Comparison of ENCODE assay signal across 13 cellular contexts in genomic region chr3:39143051-39143885, GRCh38. TPM values are rescaled to one million over a fixed set of nuclear protein-coding genes. Genes with fewer than 3 reads are reported as not detected.
DNase-seq lines count a peak whose midpoint lies in the region; ATAC-seq and TF ChIP-seq lines count a peak whose summit lies in the region.
"Had no signal": no experiment of that assay in that cellular context is flagged by ENCODE, and none has a peak within 500 bp of the region (broad histone marks: within the 10 kb centered on the region; RNA-seq: fewer than 3 reads in every experiment).

No MANE protein-coding gene starts in this region.

- CTCF ChIA-PET in activated CD8-positive, alpha-beta T cell treated with anti-CD3 and anti-CD28 coated beads for 36 hours (lab: Charles Lee) = interaction anchor here (0.8 to 1.8 kb wide), 5 partner anchors 17 to 148 kb away, joined by 3 to 6 read pairs (median 3); no protein-coding TSS in a partner anchor
- CTCF ChIA-PET in activated CD8-positive, alpha-beta T cell treated with anti-CD3 and anti-CD28 coated beads, Interleukin-2, amount 10 ng/mL, durations not matched to agents 7 days and 5 days (lab: Charles Lee) = interaction anchor here (0.8 to 1.5 kb wide), 3 partner anchors 16 to 145 kb away, joined by 3 read pairs; partner anchors contain the start of genes GORASP1 and TTC21A

- peaks cover 46% of the 10 kb centered on the region for H3K36me3 ChIP-seq in RWPE2 (ENCODE audit: low read depth)
- peaks cover 76% of the 10 kb centered on the region for H3K36me3 ChIP-seq in lower lobe of right lung
- peaks cover 5 to 82% (median 43%) of the 10 kb centered on the region in 6 donors for H3K36me3 ChIP-seq in spleen

- peak overlapping the region; percentile 52 for H3K27ac Mint-ChIP-seq in activated CD8-positive, alpha-beta T cell treated with anti-CD3 and anti-CD28 coated beads for 36 hours
- no peak overlapping the region for H3K27ac Mint-ChIP-seq in activated CD8-positive, alpha-beta T cell treated with anti-CD3 and anti-CD28 coated beads, Interleukin-2, amount 10 ng/mL, durations not matched to agents 7 days and 5 days
- H3K27ac Mint-ChIP-seq: activated naive CD4-positive, alpha-beta T cell treated with anti-CD3 and anti-CD28 coated beads, Interleukin-2, amount 10 ng/mL, durations not matched to agents 7 days and 5 days had no signal

- POLR2A ChIA-PET in activated CD8-positive, alpha-beta T cell treated with anti-CD3 and anti-CD28 coated beads for 36 hours (lab: Charles Lee) = interaction anchor here (0.9 to 1.5 kb wide), 4 partner anchors 36 to 71 kb away, joined by 3 to 4 read pairs (median 3); partner anchors contain the start of genes GORASP1 and TTC21A
- POLR2A ChIA-PET in activated CD8-positive, alpha-beta T cell treated with anti-CD3 and anti-CD28 coated beads, Interleukin-2, amount 10 ng/mL, durations not matched to agents 7 days and 5 days (lab: Charles Lee) = interaction anchor here (1.0 kb wide), 1 partner anchor 15 kb away, joined by 3 read pairs; no protein-coding TSS in a partner anchor

- TF ChIP-seq POLR2A in spleen (IDR thresholded peaks at IDR 0.05) = no peak

- no peaks in the 10 kb centered on the region for H3K27me3 Mint-ChIP-seq in activated CD8-positive, alpha-beta T cell treated with anti-CD3 and anti-CD28 coated beads for 36 hours
- no peaks in the 10 kb centered on the region for H3K27me3 Mint-ChIP-seq in activated CD8-positive, alpha-beta T cell treated with anti-CD3 and anti-CD28 coated beads, Interleukin-2, amount 10 ng/mL, durations not matched to agents 7 days and 5 days (ENCODE audit: low read depth)
- H3K27me3 Mint-ChIP-seq: activated CD4-positive, alpha-beta T cell treated with anti-CD3 and anti-CD28 coated beads for 36 hours; activated naive CD4-positive, alpha-beta T cell treated with anti-CD3 and anti-CD28 coated beads, Interleukin-2, amount 10 ng/mL, durations not matched to agents 7 days and 5 days had no signal

- H3K9me3 ChIP-seq in RWPE2 (ENCODE audit: severe bottlenecking) (no peaks in the 10 kb centered on the region), lower lobe of right lung (no peaks in the 10 kb centered on the region), spleen (no peaks in the 10 kb centered on the region)
- H3K9me3 ChIP-seq: A549, thoracic aorta had no signal

- no peaks in the 10 kb centered on the region for H3K27me3 ChIP-seq in RWPE2 (ENCODE audit: insufficient read depth, poor library complexity, severe bottlenecking)
- no peaks in the 10 kb centered on the region for H3K27me3 ChIP-seq in lower lobe of right lung (ENCODE audit: low read depth)
- no peaks in the 10 kb centered on the region for H3K27me3 ChIP-seq in spleen (replicated peaks in 1 of 7)

- WGBS in spleen, 5 donors = 69 to 85% (median 73%) methylated on average over 11 to 14 of the region's 14 CpGs

- no peak for TF ChIP-seq CTCF in activated CD8-positive, alpha-beta T cell treated with anti-CD3 and anti-CD28 coated beads for 36 hours (IDR thresholded peaks at IDR 0.05)
- TF ChIP-seq CTCF in RWPE2 (IDR thresholded peaks at IDR 0.05; ENCODE audit: poor library complexity, severe bottlenecking) (no peak), lower lobe of right lung (IDR thresholded peaks at IDR 0.05) (no peak), spleen (IDR thresholded peaks at IDR 0.05 in 8 of 11, conservative IDR thresholded peaks at IDR 0.05 in 3 of 11) (no peak)

- H3K36me3 Mint-ChIP-seq in activated CD8-positive, alpha-beta T cell treated with anti-CD3 and anti-CD28 coated beads for 36 hours (ENCODE audit: low read depth) = peaks cover 80% of the 10 kb centered on the region
- H3K36me3 Mint-ChIP-seq in activated CD8-positive, alpha-beta T cell treated with anti-CD3 and anti-CD28 coated beads, Interleukin-2, amount 10 ng/mL, durations not matched to agents 7 days and 5 days (ENCODE audit: low read depth) = peaks cover 61% of the 10 kb centered on the region

- peaks cover 54% of the 10 kb centered on the region for H3K4me1 ChIP-seq in RWPE2 (ENCODE audit: insufficient read depth, poor library complexity, severe bottlenecking)
- H3K4me1 ChIP-seq in lower lobe of right lung = peaks cover 73% of the 10 kb centered on the region
- peaks cover 50 to 88% (median 76%) of the 10 kb centered on the region in 6 donors for H3K4me1 ChIP-seq in spleen

- H3K4me1 Mint-ChIP-seq in activated CD8-positive, alpha-beta T cell treated with anti-CD3 and anti-CD28 coated beads for 36 hours (ENCODE audit: low read depth) = peaks cover 66% of the 10 kb centered on the region
- peaks cover 40% of the 10 kb centered on the region for H3K4me1 Mint-ChIP-seq in activated CD8-positive, alpha-beta T cell treated with anti-CD3 and anti-CD28 coated beads, Interleukin-2, amount 10 ng/mL, durations not matched to agents 7 days and 5 days (ENCODE audit: low read depth)

- peak overlapping the region; percentile 93 for H3K27ac ChIP-seq in RWPE2 (ENCODE audit: poor library complexity, severe bottlenecking)
- H3K27ac ChIP-seq in lower lobe of right lung = peak overlapping the region; percentile 79
- peak overlapping the region in 6 of 8 donors; percentile 62 to 81 (median 74) for H3K27ac ChIP-seq in spleen

- intact Hi-C loops in activated CD8-positive, alpha-beta T cell treated with anti-CD3 and anti-CD28 coated beads for 36 hours (cut with micrococcal nuclease) = no loop called here
- intact Hi-C loops in lower lobe of right lung (cut with DNase I) = no loop called here
- intact Hi-C loops in spleen (cut with DNase I; ENCODE audit: low total_unique reads) = no loop called here

- no peak for ATAC-seq in activated CD8-positive, alpha-beta T cell treated with anti-CD3 and anti-CD28 coated beads for 36 hours
- no peak for ATAC-seq in activated CD8-positive, alpha-beta T cell treated with anti-CD3 and anti-CD28 coated beads, Interleukin-2, amount 10 ng/mL, durations not matched to agents 7 days and 5 days
- ATAC-seq in RWPE2 (ENCODE audit: low read depth) (no peak), lower lobe of right lung (no peak), HG03521 (IDR thresholded peaks at IDR 0.05; ENCODE audit: unreplicated experiment) (no peak), HG03175 (IDR thresholded peaks at IDR 0.05; ENCODE audit: unreplicated experiment) (no peak)
- ATAC-seq: A549; activated CD4-positive, alpha-beta T cell treated with anti-CD3 and anti-CD28 coated beads for 36 hours had no signal

- H3K4me3 ChIP-seq in RWPE2 (ENCODE audit: severe bottlenecking) = no peak overlapping the region
- H3K4me3 ChIP-seq in lower lobe of right lung = no peak overlapping the region
- no peak overlapping the region for H3K4me3 ChIP-seq in spleen
- H3K4me3 ChIP-seq: A549, thoracic aorta had no signal

- no peaks in the 10 kb centered on the region for H3K9me3 Mint-ChIP-seq in activated CD8-positive, alpha-beta T cell treated with anti-CD3 and anti-CD28 coated beads for 36 hours
- H3K9me3 Mint-ChIP-seq in activated CD8-positive, alpha-beta T cell treated with anti-CD3 and anti-CD28 coated beads, Interleukin-2, amount 10 ng/mL, durations not matched to agents 7 days and 5 days (ENCODE audit: insufficient read depth) = no peaks in the 10 kb centered on the region
- H3K9me3 Mint-ChIP-seq: activated naive CD4-positive, alpha-beta T cell treated with anti-CD3 and anti-CD28 coated beads, Interleukin-2, amount 10 ng/mL, durations not matched to agents 7 days and 5 days had no signal

- H3K4me3 Mint-ChIP-seq in activated CD8-positive, alpha-beta T cell treated with anti-CD3 and anti-CD28 coated beads for 36 hours = no peak overlapping the region
- no peak overlapping the region for H3K4me3 Mint-ChIP-seq in activated CD8-positive, alpha-beta T cell treated with anti-CD3 and anti-CD28 coated beads, Interleukin-2, amount 10 ng/mL, durations not matched to agents 7 days and 5 days
- H3K4me3 Mint-ChIP-seq: activated CD4-positive, alpha-beta T cell treated with anti-CD3 and anti-CD28 coated beads for 36 hours; activated naive CD4-positive, alpha-beta T cell treated with anti-CD3 and anti-CD28 coated beads, Interleukin-2, amount 10 ng/mL, durations not matched to agents 7 days and 5 days had no signal

- DNase-seq in activated CD8-positive, alpha-beta T cell treated with anti-CD3 and anti-CD28 coated beads for 36 hours = no peak
- no peak for DNase-seq in activated CD8-positive, alpha-beta T cell treated with anti-CD3 and anti-CD28 coated beads, Interleukin-2, amount 10 ng/mL, durations not matched to agents 7 days and 5 days
- DNase-seq in RWPE2 (ENCODE audit: low spot score) = no peak
- DNase-seq in lower lobe of right lung = no peak
- no peak for DNase-seq in spleen
- DNase-seq in NCI-H1105 (lab: John Stamatoyannopoulos, UW) = no peak
- DNase-seq: activated CD4-positive, alpha-beta T cell treated with anti-CD3 and anti-CD28 coated beads for 36 hours; activated naive CD4-positive, alpha-beta T cell treated with anti-CD3 and anti-CD28 coated beads, Interleukin-2, amount 10 ng/mL, durations not matched to agents 7 days and 5 days; NCI-H446 had no signal

RNA-seq across cellular contexts. Expression of gene CSRNP1, which starts 10.1 kb away (rescaled TPM):
- total RNA-seq in activated CD8-positive, alpha-beta T cell treated with anti-CD3 and anti-CD28 coated beads for 36 hours = 10 to 100 TPM; 88.0 to 88.3 TPM
- total RNA-seq in activated CD8-positive, alpha-beta T cell treated with anti-CD3 and anti-CD28 coated beads, Interleukin-2, amount 10 ng/mL, durations not matched to agents 7 days and 5 days = 10 to 100 TPM; 15.6 to 16.0 TPM
- total RNA-seq in lower lobe of right lung = 55.1 TPM
- 10 to 100 TPM; 18.2 to 57.0 (median 34.6) TPM for total RNA-seq in spleen
- polyA plus RNA-seq in spleen = 10 to 100 TPM in 2 of 3 donors, 1 to 10 TPM in 1; 7.1 to 15.1 (median 10.2) TPM

RNA-seq across cellular contexts. Expression of gene TTC21A, which starts 35.8 kb away (rescaled TPM):
- under 1 TPM; 0.69 to 0.79 TPM for total RNA-seq in activated CD8-positive, alpha-beta T cell treated with anti-CD3 and anti-CD28 coated beads for 36 hours
- 1 to 10 TPM in 1 of 2 experiments, under 1 TPM in 1; 0.97 to 1.2 TPM for total RNA-seq in activated CD8-positive, alpha-beta T cell treated with anti-CD3 and anti-CD28 coated beads, Interleukin-2, amount 10 ng/mL, durations not matched to agents 7 days and 5 days
- total RNA-seq in lower lobe of right lung (18.8 TPM), spleen (10 to 100 TPM; 11.6 to 17.5 (median 13.2) TPM)
- 10 to 100 TPM; 15.2 to 34.3 (median 18.6) TPM for polyA plus RNA-seq in spleen

RNA-seq across cellular contexts. Expression of gene GORASP1, which starts 35.8 kb away (rescaled TPM):
- 10 to 100 TPM; 16.2 to 18.3 TPM for total RNA-seq in activated CD8-positive, alpha-beta T cell treated with anti-CD3 and anti-CD28 coated beads for 36 hours
- 10 to 100 TPM; 10.8 to 11.0 TPM for total RNA-seq in activated CD8-positive, alpha-beta T cell treated with anti-CD3 and anti-CD28 coated beads, Interleukin-2, amount 10 ng/mL, durations not matched to agents 7 days and 5 days
- 81.6 TPM for total RNA-seq in lower lobe of right lung
- 10 to 100 TPM; 47.3 to 74.5 (median 65.5) TPM for total RNA-seq in spleen
- polyA plus RNA-seq in spleen = 10 to 100 TPM; 20.6 to 35.5 (median 26.3) TPM

RNA-seq across cellular contexts. Expression of gene XIRP1, which starts 49.1 kb away (rescaled TPM):
- 1 to 10 TPM; 2.5 TPM for total RNA-seq in activated CD8-positive, alpha-beta T cell treated with anti-CD3 and anti-CD28 coated beads for 36 hours
- total RNA-seq in activated CD8-positive, alpha-beta T cell treated with anti-CD3 and anti-CD28 coated beads, Interleukin-2, amount 10 ng/mL, durations not matched to agents 7 days and 5 days = not detected
- total RNA-seq in lower lobe of right lung = not detected
- total RNA-seq in spleen = under 1 TPM in 4 of 7 donors, not detected in 3; 0.09 to 0.70 (median 0.39) TPM
- polyA plus RNA-seq in spleen = under 1 TPM; 0.06 to 0.30 (median 0.12) TPM
- polyA plus RNA-seq: A549 had no signal
